ENCODE assay signal across 17 cellular contexts in genomic region chr16:66129196-66129595, GRCh38.
A peak's percentile ranks its signal among the peaks of the same experiment; 100 is the strongest.
DNase-seq lines count a peak whose midpoint lies in the region; ATAC-seq, FAIRE-seq and TF ChIP-seq lines count a peak whose summit lies in the region.
"Had no signal": no experiment of that assay in that cellular context is flagged by ENCODE, and none has a peak within 500 bp of the region (broad histone marks: within the 10 kb centered on the region; RNA-seq: fewer than 3 reads in every experiment).

No MANE protein-coding gene starts in this region.

- ATAC-seq in HepG2: no peak
- no peak for ATAC-seq in right lobe of liver
- no peak for ATAC-seq in upper lobe of right lung
- no peak for ATAC-seq in GM18870 (IDR thresholded peaks at IDR 0.05; ENCODE audit: unreplicated experiment)
- ATAC-seq in HG03378 (IDR thresholded peaks at IDR 0.05; ENCODE audit: unreplicated experiment): no peak

- in situ Hi-C loops in HepG2 (cut with HindIII; ENCODE audit: extremely low pct_ligation_motif_present, low pct_unique_long_range_greater_than_20kb): no loop called here

- H3K9me3 ChIP-seq in HepG2 (ENCODE audit: low read length) (no peaks in the 10 kb centered on the region), right lobe of liver (no peaks in the 10 kb centered on the region), upper lobe of right lung (no peaks in the 10 kb centered on the region)

- no peaks in the 10 kb centered on the region for H3K36me3 ChIP-seq in HepG2 (replicated peaks in 1 of 2; ENCODE audit: control insufficient read depth in 1 of 2, insufficient read depth in 2 of 2, low read length in 2 of 2)
- no peaks in the 10 kb centered on the region for H3K36me3 ChIP-seq in right lobe of liver
- no peaks in the 10 kb centered on the region for H3K36me3 ChIP-seq in upper lobe of right lung

- WGBS in HepG2 (ENCODE audit: low lambda C conversion rate): 0% methylated on average over 4 of the region's 4 CpGs
- 40% methylated on average over 4 of the region's 4 CpGs for WGBS in right lobe of liver (ENCODE audit: insufficient coverage, low coverage, low lambda C conversion rate, missing lambda C conversion rate)

- no peaks in the 10 kb centered on the region for H3K4me1 ChIP-seq in HepG2 (ENCODE audit: insufficient read depth, low read length)
- no peaks in the 10 kb centered on the region for H3K4me1 ChIP-seq in right lobe of liver
- peaks cover 5% of the 10 kb centered on the region for H3K4me1 ChIP-seq in upper lobe of right lung

- H3K27ac ChIP-seq in HepG2 (ENCODE audit: extremely low read length, insufficient read depth, low read length) (no peak overlapping the region), right lobe of liver (no peak overlapping the region), upper lobe of right lung (peak overlapping the region; percentile 32)

- TF ChIP-seq POLR2A in HepG2 (IDR thresholded peaks at IDR 0.05; ENCODE audit: insufficient read depth in 1 of 2, low read depth in 2 of 2, low read length in 2 of 2) (no peak), right lobe of liver (IDR thresholded peaks at IDR 0.05) (no peak)

- H3K79me2 ChIP-seq in HepG2 (ENCODE audit: insufficient read depth, low read length): no peaks in the 10 kb centered on the region

- H3K4me3 ChIP-seq in HepG2 (replicated peaks in 1 of 3; ENCODE audit: insufficient read depth in 1 of 3, low read depth in 2 of 3, low read length in 3 of 3): no peak overlapping the region
- no peak overlapping the region for H3K4me3 ChIP-seq in right lobe of liver
- H3K4me3 ChIP-seq in upper lobe of right lung: no peak overlapping the region

- BruUV-seq in HepG2 (replicated peaks; lab: Mats Ljungman, UMichigan): no TSS peak

- TF ChIP-seq EP300 in HepG2 (IDR thresholded peaks at IDR 0.05; ENCODE audit: low read depth in 2 of 2, low read length in 2 of 2) (no peak), HepG2 (CRISPR knock-in tag; IDR thresholded peaks at IDR 0.05; ENCODE audit: borderline replicate concordance) (no peak)

- DNase-seq in HepG2 (ENCODE audit: low spot score) (no peak), right lobe of liver (no peak), NCI-H524 treated with DMSO at 0.1 percent for 48 hours (lab: John Stamatoyannopoulos, UW) (peak; percentile 35), islet precursor cell (peak; percentile 72), upper lobe of right lung (no peak), activated T-cell treated with anti-CD3 and anti-CD28 coated beads for 4 hours (no peak)
- DNase-seq: ACHN; C1 segment of cervical spinal cord; CD4-positive, alpha-beta T cell; DMS79; GOT3; H9 had no signal

- no peak for TF ChIP-seq RAD21 in HepG2 (CRISPR knock-in tag; IDR thresholded peaks at IDR 0.05)

- peaks cover 7 to 52% of the 10 kb centered on the region in 2 experiments for H3K27me3 ChIP-seq in HepG2 (ENCODE audit: control insufficient read depth in 1 of 2, insufficient read depth in 2 of 2, low read length in 2 of 2)
- H3K27me3 ChIP-seq in right lobe of liver: no peaks in the 10 kb centered on the region
- H3K27me3 ChIP-seq in upper lobe of right lung: peaks cover 14% of the 10 kb centered on the region

- no peak overlapping the region for H3K9ac ChIP-seq in HepG2 (ENCODE audit: insufficient read depth, low read depth, low read length)

- no peaks in the 10 kb centered on the region for H4K20me1 ChIP-seq in HepG2 (ENCODE audit: insufficient read depth, low read length)

- CTCF ChIA-PET in HepG2 (lab: Yijun Ruan, JAX; ENCODE audit: low intra/inter-chr PET ratio, low total read pairs): no interaction called here

- POLR2A ChIA-PET in HepG2 (lab: Yijun Ruan, JAX): no interaction called here

- H3K4me2 ChIP-seq in HepG2 (ENCODE audit: low read depth, low read length): no peak overlapping the region

- intact Hi-C loops in HepG2 (cut with micrococcal nuclease; ENCODE audit: unreplicated experiment): no loop called here
- intact Hi-C loops in right lobe of liver (cut with DNase I): no loop called here
- intact Hi-C loops in upper lobe of right lung (cut with DNase I): no loop called here

- no peak for FAIRE-seq in HepG2 (lab: Jason Lieb, UNC)
- FAIRE-seq: G401.6, GM12891, GM19239 had no signal

- no peak overlapping the region for H2AFZ ChIP-seq in HepG2 (ENCODE audit: low read length)

- TF ChIP-seq CTCF in HepG2 (CRISPR knock-in tag; IDR thresholded peaks at IDR 0.05): no peak
- TF ChIP-seq CTCF in right lobe of liver (IDR thresholded peaks at IDR 0.05): no peak
- no peak for TF ChIP-seq CTCF in upper lobe of right lung (IDR thresholded peaks at IDR 0.05)

TF ChIP-seq in HepG2, 621 proteins besides CTCF, POLR2A, EP300 and RAD21:
- TF ChIP-seq ZNF768 (CRISPR knock-in tag; IDR thresholded peaks at IDR 0.05): peak; percentile 29; the same call in 1 of the 2 replicates
- no peak for TF ChIP-seq BATF2 (CRISPR knock-in tag; IDR thresholded peaks at IDR 0.05)

Comparison
In these comparisons a context has a peak if more than half of its experiments do, and no peak if none do; other contexts are left out.
1. DNase-seq: peak in NCI-H524 treated with DMSO at 0.1 percent for 48 hours (single experiment) and islet precursor cell (single experiment); none in HepG2 (single experiment), right lobe of liver (0 of 3), upper lobe of right lung (single experiment) and activated T-cell treated with anti-CD3 and anti-CD28 coated beads for 4 hours (single experiment).